In the genomic region with DNA sequence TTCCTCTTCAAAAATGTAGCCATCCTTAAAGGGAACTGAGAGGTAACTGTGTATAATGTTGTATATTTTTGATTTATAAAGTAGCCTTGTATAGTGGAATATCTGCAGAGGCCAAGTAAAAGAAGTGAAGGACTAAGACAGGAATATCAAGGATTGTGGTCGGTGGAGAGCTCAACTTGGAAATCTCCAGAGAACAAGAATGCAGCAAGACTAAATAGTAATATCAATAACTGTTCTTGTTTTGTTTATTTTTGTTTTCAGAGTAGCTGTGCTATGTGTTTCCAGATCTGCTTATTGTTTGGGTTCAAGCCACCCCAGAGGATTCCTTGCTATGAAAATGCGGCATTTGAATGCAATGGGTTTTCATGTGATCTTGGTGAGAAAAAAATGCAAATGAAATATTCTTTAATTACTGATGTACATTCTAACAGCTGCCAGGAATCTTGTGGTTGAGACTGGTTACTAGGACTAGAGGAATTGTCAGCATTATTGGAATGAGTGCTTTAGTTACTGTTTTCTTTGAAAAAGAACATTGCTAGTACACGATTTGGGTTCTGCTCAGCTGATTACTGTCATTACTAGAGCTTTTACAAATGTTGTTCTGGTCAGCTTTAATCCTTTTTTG, we compare ENCODE assay signal across 35 cellular contexts. TPM values are rescaled to one million over a fixed set of nuclear protein-coding genes. Genes with fewer than 3 reads are reported as not detected.
DNase-seq lines count a peak whose midpoint lies in the region; ATAC-seq, FAIRE-seq and TF ChIP-seq lines count a peak whose summit lies in the region.
"Had no signal": no experiment of that assay in that cellular context is flagged by ENCODE, and none has a peak within 500 bp of the region (broad histone marks: within the 10 kb centered on the region; RNA-seq: fewer than 3 reads in every experiment).

No MANE protein-coding gene starts in this region.

- no peaks in the 10 kb centered on the region for H3K9me3 Mint-ChIP-seq in chondrocyte (ENCODE audit: low read depth)
- H3K9me3 Mint-ChIP-seq in memory B cell: no peaks in the 10 kb centered on the region
- H3K9me3 Mint-ChIP-seq: activated CD4-positive, alpha-beta memory T cell treated with anti-CD3 and anti-CD28 coated beads, Interleukin-2, amount 10 ng/mL, durations not matched to agents 7 days and 5 days; activated naive CD4-positive, alpha-beta T cell treated with anti-CD3 and anti-CD28 coated beads, Interleukin-2, amount 10 ng/mL, durations not matched to agents 7 days and 5 days; H9; natural killer cell; stimulated activated naive CD8-positive, alpha-beta T cell treated with anti-CD3 and anti-CD28 coated beads, Interleukin-15, Interleukin-2, amounts not matched to agents 100 ng/mL and 50 ng/mL, for 24 hours; T-helper 2 cell treated with Interferon-gamma antibody and Interleukin-4, amounts not matched to agents 5 μg/mL and 100 μg/mL, for 36 hours had no signal

- TF ChIP-seq CTCF in IMR-90 (conservative IDR thresholded peaks at IDR 0.05; ENCODE audit: low read depth, low read length) (no peak), chondrocyte (IDR thresholded peaks at IDR 0.05) (no peak), right lobe of liver (IDR thresholded peaks at IDR 0.05) (no peak)

- H3K14ac ChIP-seq in IMR-90 (replicated peaks; ENCODE audit: low read depth, low read length): no peak overlapping the region

- no peak overlapping the region for H3K23ac ChIP-seq in IMR-90 (ENCODE audit: low read depth, low read length)

- dilution Hi-C loops in IMR-90 (cut with HindIII; ENCODE audit: low sequenced_read_pairs, unreplicated experiment): no loop called here

- in situ Hi-C loops in IMR-90 (cut with MboI; ENCODE audit: low sequenced_read_pairs): loop anchor here (25.0 kb wide), 1 partner anchor 947 kb away; no protein-coding TSS in a partner anchor

- H2BK15ac ChIP-seq in IMR-90 (ENCODE audit: low read depth, low read length): no peak overlapping the region

- BruUV-seq in IMR-90 (replicated peaks; lab: Mats Ljungman, UMichigan): no TSS peak

- CTCF ChIA-PET in IMR-90 (lab: Yijun Ruan, JAX): interaction anchor here (2.4 kb wide), 1 partner anchor 10 kb away, joined by 15 read pairs; no protein-coding TSS in a partner anchor

- H3K36me3 ChIP-seq in IMR-90 (ENCODE audit: control insufficient read depth, insufficient read depth, low read length): peaks cover 16% of the 10 kb centered on the region
- peaks cover 0 to 75% (median 28%) of the 10 kb centered on the region in 4 donors for H3K36me3 ChIP-seq in right lobe of liver
- peaks cover 11 to 26% of the 10 kb centered on the region in 2 donors for H3K36me3 ChIP-seq in small intestine (ENCODE audit: control insufficient read depth in 2 of 2, insufficient read depth in 2 of 2, low read length in 2 of 2)

- H2BK5ac ChIP-seq in IMR-90 (ENCODE audit: low read depth, low read length, poor library complexity, severe bottlenecking): peak overlapping the region; percentile 7

- H2AK5ac ChIP-seq in IMR-90 (ENCODE audit: low read depth, low read length): no peak overlapping the region

- 60% methylated on average over 1 of the region's 3 CpGs; no CpG with 5 or more reads in 1 of the 2 experiments for WGBS in IMR-90 (ENCODE audit: extremely low coverage in 2 of 2, insufficient read length in 1 of 2), 2 experiments
- WGBS in right lobe of liver (ENCODE audit: insufficient coverage, low coverage, low lambda C conversion rate, missing lambda C conversion rate): 87% methylated on average over 3 of the region's 3 CpGs
- WGBS in small intestine, 3 donors: 80 to 87% (median 85%) methylated on average over 3 of the region's 3 CpGs

- H3K27ac ChIP-seq in IMR-90 (ENCODE audit: insufficient read depth, low read length) (no peak overlapping the region), right lobe of liver (no peak overlapping the region), small intestine (ENCODE audit: low read depth in 1 of 2, low read length in 1 of 2) (no peak overlapping the region)
- H3K27ac ChIP-seq: A549, BLaER1, colonic mucosa, epithelial cell of prostate, gastrocnemius medialis, HL-60, Peyer's patch, testis, vagina had no signal

- no peak overlapping the region for H4K5ac ChIP-seq in IMR-90 (ENCODE audit: low read depth, low read length)

- H3K79me1 ChIP-seq in IMR-90 (ENCODE audit: low read depth in 1 of 2, low read length in 2 of 2): peaks cover 3% of the 10 kb centered on the region in 2 experiments; a peak in 1 of 4 replicates

- H3K4me1 ChIP-seq in IMR-90 (ENCODE audit: control insufficient read depth, insufficient read depth, low read length) (peaks cover 1% of the 10 kb centered on the region; the same call in 1 of the 2 replicates), right lobe of liver (no peaks in the 10 kb centered on the region), small intestine (ENCODE audit: control insufficient read depth in 2 of 2, insufficient read depth in 1 of 2, low read depth in 1 of 2, low read length in 1 of 2) (no peaks in the 10 kb centered on the region)
- H3K4me1 ChIP-seq: A549, BLaER1, colonic mucosa, gastrocnemius medialis, Peyer's patch, testis, vagina had no signal

- TF ChIP-seq POLR2A in IMR-90 (IDR thresholded peaks at IDR 0.05; ENCODE audit: low read depth, low read length): no peak
- no peak for TF ChIP-seq POLR2A in right lobe of liver (IDR thresholded peaks at IDR 0.05)

- no peak overlapping the region for H3K18ac ChIP-seq in IMR-90 (ENCODE audit: low read depth, low read length)

- no peak overlapping the region for H4K8ac ChIP-seq in IMR-90 (ENCODE audit: low read depth in 2 of 2, low read length in 2 of 2)

- H3K4ac ChIP-seq in IMR-90 (ENCODE audit: low read depth, low read length): no peak overlapping the region

- H3K4me3 Mint-ChIP-seq in chondrocyte (ENCODE audit: unreplicated experiment): no peak overlapping the region
- H3K4me3 Mint-ChIP-seq in memory B cell: no peak overlapping the region
- H3K4me3 Mint-ChIP-seq: activated CD4-positive, alpha-beta memory T cell treated with anti-CD3 and anti-CD28 coated beads, Interleukin-2, amount 10 ng/mL, durations not matched to agents 7 days and 5 days; activated naive CD4-positive, alpha-beta T cell treated with anti-CD3 and anti-CD28 coated beads, Interleukin-2, amount 10 ng/mL, durations not matched to agents 7 days and 5 days; H9; natural killer cell; stimulated activated naive CD8-positive, alpha-beta T cell treated with anti-CD3 and anti-CD28 coated beads, Interleukin-15, Interleukin-2, amounts not matched to agents 100 ng/mL and 50 ng/mL, for 24 hours; T-helper 2 cell treated with Interferon-gamma antibody and Interleukin-4, amounts not matched to agents 5 μg/mL and 100 μg/mL, for 36 hours had no signal

- H3K4me3 ChIP-seq in IMR-90 (ENCODE audit: insufficient read depth, low read depth, low read length) (no peak overlapping the region), right lobe of liver (no peak overlapping the region), small intestine (ENCODE audit: low read depth in 1 of 2, low read length in 2 of 2) (no peak overlapping the region)
- H3K4me3 ChIP-seq: A549, BLaER1, colonic mucosa, gastrocnemius medialis, Peyer's patch, skin epidermis, testis, vagina had no signal

- 0 out of 2 replicates have a peak, but pooled peaks cover 3% of the 10 kb centered on the region for H3K9me1 ChIP-seq in IMR-90 (ENCODE audit: insufficient read depth, low read length)

- POLR2A ChIA-PET in IMR-90 (lab: Charles Lee; ENCODE audit: unreplicated experiment): interaction anchor here (0.6 kb wide), 1 partner anchor 141 kb away, joined by 3 read pairs; no protein-coding TSS in a partner anchor

- H4K91ac ChIP-seq in IMR-90 (ENCODE audit: insufficient read depth, low read depth, low read length): no peak overlapping the region

- H2BK120ac ChIP-seq in IMR-90 (ENCODE audit: low read depth, low read length): no peak overlapping the region

- H3K4me1 Mint-ChIP-seq in chondrocyte (ENCODE audit: low read depth): peaks cover 21% of the 10 kb centered on the region
- peaks cover 2% of the 10 kb centered on the region for H3K4me1 Mint-ChIP-seq in memory B cell
- H3K4me1 Mint-ChIP-seq: activated CD4-positive, alpha-beta memory T cell treated with anti-CD3 and anti-CD28 coated beads, Interleukin-2, amount 10 ng/mL, durations not matched to agents 7 days and 5 days; activated naive CD4-positive, alpha-beta T cell treated with anti-CD3 and anti-CD28 coated beads, Interleukin-2, amount 10 ng/mL, durations not matched to agents 7 days and 5 days; H9 had no signal

- no peak overlapping the region for H2BK20ac ChIP-seq in IMR-90 (ENCODE audit: low read depth, low read length)

- no peak for TF ChIP-seq RAD21 in IMR-90 (IDR thresholded peaks at IDR 0.05; ENCODE audit: low read length)

- H3K36me3 Mint-ChIP-seq in chondrocyte (ENCODE audit: low read depth) (peaks cover 23% of the 10 kb centered on the region), memory B cell (peaks cover 31% of the 10 kb centered on the region)

- DNase-seq in AG08396 (ENCODE audit: low spot score) (peak; percentile 10), IMR-90 (peak; percentile 20), chondrocyte (ENCODE audit: low spot score) (no peak), memory B cell (ENCODE audit: low spot score in 2 of 2) (no peak), NAMALWA (ENCODE audit: low spot score) (no peak), right lobe of liver (no peak), small intestine (no peak), SKM-1 treated with dmso at 0.1 percent for 144 hours (lab: John Stamatoyannopoulos, UW; ENCODE audit: unreplicated experiment) (no peak)
- DNase-seq: activated CD4-positive, alpha-beta memory T cell treated with anti-CD3 and anti-CD28 coated beads, Interleukin-2, amount 10 ng/mL, durations not matched to agents 7 days and 5 days; activated CD4-positive, alpha-beta T cell treated with anti-CD3 and anti-CD28 coated beads for 1 hour; activated CD8-positive, alpha-beta memory T cell treated with anti-CD3 and anti-CD28 coated beads, Interleukin-2, amount 50 U/mL, for 4 hours; activated naive CD4-positive, alpha-beta T cell treated with anti-CD3 and anti-CD28 coated beads, Interleukin-2, amount 10 ng/mL, durations not matched to agents 7 days and 5 days; amniotic stem cell; colonic mucosa; effector memory CD4-positive, alpha-beta T cell; gastrocnemius medialis; H9; Karpas-422; natural killer cell; NCI-H446 treated with DMSO at 0.1 percent for 48 hours; NCI-H774; Peyer's patch; SHP77 treated with DMSO at 0.1 percent for 48 hours; stimulated activated CD4-positive, alpha-beta T cell treated with anti-CD3 and anti-CD28 coated beads, Interleukin-1b, Interleukin-23, amount 100 ng/mL, for 48 hours; testis had no signal

- no peak overlapping the region for H2AFZ ChIP-seq in IMR-90 (replicated peaks; ENCODE audit: low read length, poor library complexity)

- FAIRE-seq in small intestine (lab: Jason Lieb, UNC): no peak
- FAIRE-seq: A549, bronchial epithelial cell had no signal

- H3K9ac ChIP-seq in IMR-90 (ENCODE audit: low read depth, low read length): no peak overlapping the region
- H3K9ac ChIP-seq: BLaER1 had no signal

- no peaks in the 10 kb centered on the region for H4K20me1 ChIP-seq in IMR-90 (ENCODE audit: insufficient read depth, low read length)

- H3K4me2 ChIP-seq in IMR-90 (ENCODE audit: low read depth, low read length): peak overlapping the region; percentile 10; the same call in 1 of the 2 replicates
- H3K4me2 ChIP-seq: A549, BLaER1 had no signal

- ATAC-seq in IMR-90 (ENCODE audit: low read depth): peak; percentile 79
- no peak for ATAC-seq in memory B cell (ENCODE audit: low read depth)
- ATAC-seq in right lobe of liver: no peak
- ATAC-seq: A549, gastrocnemius medialis, natural killer cell had no signal

- peak overlapping the region; percentile 19 for H3K27ac Mint-ChIP-seq in chondrocyte (ENCODE audit: unreplicated experiment)
- H3K27ac Mint-ChIP-seq in memory B cell: peak overlapping the region; percentile 32
- H3K27ac Mint-ChIP-seq: activated CD4-positive, alpha-beta memory T cell treated with anti-CD3 and anti-CD28 coated beads, Interleukin-2, amount 10 ng/mL, durations not matched to agents 7 days and 5 days; activated naive CD4-positive, alpha-beta T cell treated with anti-CD3 and anti-CD28 coated beads, Interleukin-2, amount 10 ng/mL, durations not matched to agents 7 days and 5 days; H9; stimulated activated naive CD8-positive, alpha-beta T cell treated with anti-CD3 and anti-CD28 coated beads, Interleukin-15, Interleukin-2, amounts not matched to agents 100 ng/mL and 50 ng/mL, for 24 hours; T-helper 2 cell treated with Interferon-gamma antibody and Interleukin-4, amounts not matched to agents 5 μg/mL and 100 μg/mL, for 36 hours had no signal

- H3K27me3 ChIP-seq in IMR-90 (ENCODE audit: control insufficient read depth, insufficient read depth, low read length) (no peaks in the 10 kb centered on the region), right lobe of liver (no peaks in the 10 kb centered on the region), small intestine (ENCODE audit: control insufficient read depth in 2 of 2, insufficient read depth in 2 of 2, low read length in 2 of 2) (no peaks in the 10 kb centered on the region)
- H3K27me3 ChIP-seq: BLaER1, colonic mucosa, gastrocnemius medialis, Peyer's patch, testis, vagina had no signal

- H3K9me3 ChIP-seq in IMR-90 (ENCODE audit: control insufficient read depth, insufficient read depth, low read length) (no peaks in the 10 kb centered on the region), right lobe of liver (no peaks in the 10 kb centered on the region), small intestine (ENCODE audit: control insufficient read depth, low read depth) (no peaks in the 10 kb centered on the region)
- H3K9me3 ChIP-seq: A549, BLaER1, colonic mucosa, gastrocnemius medialis, Peyer's patch, testis, vagina had no signal

- intact Hi-C loops in IMR-90 (cut with micrococcal nuclease): loop anchor here (10.0 kb wide), 1 partner anchor 264 kb away; no protein-coding TSS in a partner anchor
- intact Hi-C loops in right lobe of liver (cut with DNase I): loop anchor here in 1 of 2 donors (10.0 kb wide), 1 partner anchor 684 kb away; no protein-coding TSS in a partner anchor

- H3K27me3 Mint-ChIP-seq in chondrocyte (ENCODE audit: low read depth) (no peaks in the 10 kb centered on the region), memory B cell (no peaks in the 10 kb centered on the region)
- H3K27me3 Mint-ChIP-seq: activated CD4-positive, alpha-beta memory T cell treated with anti-CD3 and anti-CD28 coated beads, Interleukin-2, amount 10 ng/mL, durations not matched to agents 7 days and 5 days; activated naive CD4-positive, alpha-beta T cell treated with anti-CD3 and anti-CD28 coated beads, Interleukin-2, amount 10 ng/mL, durations not matched to agents 7 days and 5 days; stimulated activated naive CD8-positive, alpha-beta T cell treated with anti-CD3 and anti-CD28 coated beads, Interleukin-15, Interleukin-2, amounts not matched to agents 100 ng/mL and 50 ng/mL, for 24 hours had no signal

- no peak overlapping the region for H3K56ac ChIP-seq in IMR-90 (ENCODE audit: extremely low read depth, insufficient read depth, low read length)

- no peak overlapping the region for H2AK9ac ChIP-seq in IMR-90 (replicated peaks; ENCODE audit: low read depth, low read length, poor library complexity)

RNA-seq across cellular contexts. Expression of a gene that starts 25.0 kb away (rescaled TPM):
- total RNA-seq in IMR-90 (2012; rRNA removed) (50.4 and 70.3 TPM in 2 replicates), chondrocyte (15.7 to 24.8 TPM (median 16.8 TPM) in 3 replicates), right lobe of liver (10 to 100 TPM; 13.5 to 29.1 (median 16.9) TPM)
- polyA plus RNA-seq in IMR-90 (2012; rRNA removed) (17.6 and 18.5 TPM in 2 replicates), small intestine (10 to 100 TPM in 1 of 3 donors, 1 to 10 TPM in 2; 6.5 to 20.1 (median 6.8) TPM)
- 4.6 and 5.5 TPM in 2 replicates for polyA plus RNA-seq in IMR-90 (2012; cell fraction: cytosol; rRNA removed)
- polyA plus RNA-seq in IMR-90 (2012; cell fraction: nucleus; rRNA removed; ENCODE audit: low replicate concordance): 5.7 and 30.9 TPM in 2 replicates

RNA-seq across cellular contexts. Expression of a gene that starts 25.3 kb away (rescaled TPM):
- total RNA-seq in IMR-90 (2012; rRNA removed) (0.54 and 0.56 TPM in 2 replicates), chondrocyte (0.82 to 1.5 TPM (median 0.90 TPM) in 3 replicates), right lobe of liver (under 1 TPM in 4 of 6 experiments, not detected in 2; 0.11 to 0.32 (median 0.18) TPM)
- polyA plus RNA-seq in IMR-90 (2012; rRNA removed) (0.38 and 0.53 TPM in 2 replicates), small intestine (under 1 TPM in 1 of 3 donors, not detected in 2; 0.31 TPM)
- polyA plus RNA-seq in IMR-90 (2012; cell fraction: cytosol; rRNA removed): 0.19 and 0.35 TPM in 2 replicates
- polyA plus RNA-seq in IMR-90 (2012; cell fraction: nucleus; rRNA removed; ENCODE audit: low replicate concordance): 0.11 and 0.71 TPM in 2 replicates
- total RNA-seq: bronchial epithelial cell, mononuclear cell, natural killer cell had no signal

Comparison
In these comparisons a context has a peak if more than half of its experiments do, and no peak if none do; other contexts are left out.
1. DNase-seq: peak in AG08396 (single experiment) and IMR-90 (single experiment); none in chondrocyte (single experiment), memory B cell (0 of 2), NAMALWA (single experiment), right lobe of liver (0 of 3), small intestine (single experiment) and SKM-1 treated with dmso at 0.1 percent for 144 hours (single experiment).